ENCODE assay signal across 1 cellular context in the genomic region with DNA sequence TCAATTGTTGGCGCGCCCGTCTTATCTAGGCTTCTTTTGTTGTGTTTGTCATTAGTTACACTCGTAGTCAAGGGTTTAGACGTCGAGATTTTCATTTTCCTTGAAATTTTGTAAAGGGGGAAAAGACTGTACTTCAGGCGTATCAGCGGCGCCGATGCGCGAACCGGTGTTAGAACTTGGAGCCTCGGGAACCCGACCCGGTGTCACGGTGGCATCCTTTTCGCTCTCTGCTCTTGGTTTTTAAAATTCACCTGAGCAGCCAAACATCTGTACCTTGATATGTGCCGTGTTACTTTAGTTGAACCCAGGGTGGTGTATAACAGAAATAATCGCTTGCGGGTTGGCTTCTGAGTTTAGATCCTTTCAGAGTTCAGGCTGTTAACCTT.
A peak's percentile ranks its signal among the peaks of the same experiment; 100 is the strongest.
TF ChIP-seq lines count a peak whose summit lies in the region.

No MANE protein-coding gene starts in this region.

TF ChIP-seq in H1, 55 proteins besides CTCF, POLR2A, EP300 and RAD21:
- TF ChIP-seq EZH2 (IDR thresholded peaks at IDR 0.05; ENCODE audit: low read depth, low read length, severe bottlenecking) = peak; percentile 63
- no peak for TF ChIP-seq JUN (IDR thresholded peaks at IDR 0.05; ENCODE audit: low read depth, low read length)
- TF ChIP-seq SP2 (IDR thresholded peaks at IDR 0.05; ENCODE audit: low read length) = no peak
- TF ChIP-seq GTF2F1 (IDR thresholded peaks at IDR 0.05; ENCODE audit: borderline replicate concordance, low read depth, low read length) = no peak
- no peak for TF ChIP-seq SIRT6 (IDR thresholded peaks at IDR 0.05; ENCODE audit: low read length)
- TF ChIP-seq SUZ12 (IDR thresholded peaks at IDR 0.05; ENCODE audit: low read length) = peak; percentile 58
- no peak for TF ChIP-seq GABPA (IDR thresholded peaks at IDR 0.05; ENCODE audit: borderline replicate concordance, insufficient read depth, low read length)
- no peak for TF ChIP-seq KDM4A (IDR thresholded peaks at IDR 0.05; ENCODE audit: low read depth, low read length, severe bottlenecking)
- no peak for TF ChIP-seq RNF2 (IDR thresholded peaks at IDR 0.05; ENCODE audit: borderline replicate concordance, low read depth, low read length, missing control alignments, poor library complexity, severe bottlenecking)
- TF ChIP-seq BACH1 (IDR thresholded peaks at IDR 0.05; ENCODE audit: low read length) = peak; percentile 11; the same call in 1 of the 2 replicates
- no peak for TF ChIP-seq NRF1 (IDR thresholded peaks at IDR 0.05; ENCODE audit: low read depth, low read length)
- TF ChIP-seq RXRA (IDR thresholded peaks at IDR 0.05; ENCODE audit: insufficient read depth, low read depth, low read length) = no peak
- TF ChIP-seq ZNF274 (IDR thresholded peaks at IDR 0.05; ENCODE audit: borderline replicate concordance, extremely low read depth, low read length) = no peak
